In genomic region chr22:47933226-47933625, GRCh38 we compare ENCODE assay signal across 38 cellular contexts.
"Had no signal": no experiment of that assay in that cellular context is flagged by ENCODE, and none has a peak within 500 bp of the region (broad histone marks: within the 10 kb centered on the region; RNA-seq: fewer than 3 reads in every experiment).

No MANE protein-coding gene starts in this region.

- H3K27me3 ChIP-seq: adrenal gland, ascending aorta, body of pancreas, brain microvascular endothelial cell, cardiac muscle cell had no signal

- H3K4me1 Mint-ChIP-seq: activated naive CD4-positive, alpha-beta T cell treated with anti-CD3 and anti-CD28 coated beads, Interleukin-2, amount 10 ng/mL, durations not matched to agents 7 days and 5 days; activated naive CD4-positive, alpha-beta T cell treated with anti-CD3 and anti-CD28 coated beads, Interleukin-2, amount 50 U/mL, for 24 hours; activated naive CD8-positive, alpha-beta T cell treated with anti-CD3 and anti-CD28 coated beads for 36 hours; activated naive CD8-positive, alpha-beta T cell treated with anti-CD3 and anti-CD28 coated beads, Interleukin-2, amount 10 ng/mL, durations not matched to agents 7 days and 5 days; activated T-helper 17 cell treated with anti-CD3 and anti-CD28 coated beads, Interleukin-2, amount 50 U/mL, for 72 hours; central memory CD8-positive, alpha-beta T cell had no signal

- H3K36me3 ChIP-seq: adrenal gland, ascending aorta, brain microvascular endothelial cell, breast epithelium, cardiac muscle cell had no signal

- ATAC-seq: activated naive CD4-positive, alpha-beta T cell treated with anti-CD3 and anti-CD28 coated beads, Interleukin-2, amount 50 U/mL, for 72 hours; activated naive CD8-positive, alpha-beta T cell treated with anti-CD3 and anti-CD28 coated beads, Interleukin-2, amount 50 U/mL, for 24 hours; activated T-cell treated with anti-CD3 and anti-CD28 coated beads, Interleukin-2, amount 50 U/mL, for 4 hours; activated T-cell treated with anti-CD3 and anti-CD28 coated beads, Interleukin-2, amount 50 U/mL, for 72 hours; activated T-helper 17 cell treated with anti-CD3 and anti-CD28 coated beads, Interleukin-2, amount 50 U/mL, for 72 hours; body of pancreas had no signal

- H3K4me3 Mint-ChIP-seq: activated naive CD4-positive, alpha-beta T cell treated with anti-CD3 and anti-CD28 coated beads for 36 hours; activated naive CD4-positive, alpha-beta T cell treated with anti-CD3 and anti-CD28 coated beads, Interleukin-2, amount 10 ng/mL, durations not matched to agents 7 days and 5 days; activated naive CD4-positive, alpha-beta T cell treated with anti-CD3 and anti-CD28 coated beads, Interleukin-2, amount 50 U/mL, for 24 hours; activated naive CD8-positive, alpha-beta T cell; activated naive CD8-positive, alpha-beta T cell treated with anti-CD3 and anti-CD28 coated beads for 36 hours; activated naive CD8-positive, alpha-beta T cell treated with anti-CD3 and anti-CD28 coated beads, Interleukin-2, amount 10 ng/mL, durations not matched to agents 7 days and 5 days; activated naive CD8-positive, alpha-beta T cell treated with anti-CD3 and anti-CD28 coated beads, Interleukin-2, amount 50 U/mL, for 24 hours; activated T-cell treated with anti-CD3 and anti-CD28 coated beads, Interleukin-2, amount 50 U/mL, for 24 hours; activated T-cell treated with anti-CD3 and anti-CD28 coated beads, Interleukin-2, amount 50 U/mL, for 4 hours; activated T-cell treated with anti-CD3 and anti-CD28 coated beads, Interleukin-2, amount 50 U/mL, for 72 hours; activated T-helper 1 cell treated with anti-CD3 and anti-CD28 coated beads, Interleukin-12 subunit alpha, Interleukin-12 subunit beta, Interleukin-2, Interleukin-4 antibody, amounts not matched to agents 30 ng/mL and 10 ng/mL and 1 ng/mL, durations not matched to agents 14 hours and 24 hours and 36 hours; activated T-helper 17 cell treated with anti-CD3 and anti-CD28 coated beads, Interleukin-2, amount 50 U/mL, for 72 hours; brain; central memory CD8-positive, alpha-beta T cell had no signal

- H3K4me3 ChIP-seq: adrenal gland, ascending aorta, body of pancreas, breast epithelium, cardiac muscle cell had no signal

- H3K9me3 ChIP-seq: adrenal gland had no signal

- H3K27ac ChIP-seq: adrenal gland, ascending aorta, body of pancreas, brain microvascular endothelial cell, breast epithelium, cardiac muscle cell had no signal

- H3K36me3 Mint-ChIP-seq: activated naive CD4-positive, alpha-beta T cell treated with anti-CD3 and anti-CD28 coated beads, Interleukin-2, amount 10 ng/mL, durations not matched to agents 7 days and 5 days; activated naive CD4-positive, alpha-beta T cell treated with anti-CD3 and anti-CD28 coated beads, Interleukin-2, amount 50 U/mL, for 24 hours; activated naive CD8-positive, alpha-beta T cell; activated naive CD8-positive, alpha-beta T cell treated with anti-CD3 and anti-CD28 coated beads, Interleukin-2, amount 10 ng/mL, durations not matched to agents 7 days and 5 days; brain had no signal

- H3K27me3 Mint-ChIP-seq: activated naive CD4-positive, alpha-beta T cell treated with anti-CD3 and anti-CD28 coated beads, Interleukin-2, amount 10 ng/mL, durations not matched to agents 7 days and 5 days; activated naive CD8-positive, alpha-beta T cell treated with anti-CD3 and anti-CD28 coated beads, Interleukin-2, amount 50 U/mL, for 24 hours had no signal

- H3K27ac Mint-ChIP-seq: activated naive CD4-positive, alpha-beta T cell treated with anti-CD3 and anti-CD28 coated beads for 36 hours; activated naive CD4-positive, alpha-beta T cell treated with anti-CD3 and anti-CD28 coated beads, Interleukin-2, amount 10 ng/mL, durations not matched to agents 7 days and 5 days; activated naive CD4-positive, alpha-beta T cell treated with anti-CD3 and anti-CD28 coated beads, Interleukin-2, amount 50 U/mL, for 24 hours; activated naive CD4-positive, alpha-beta T cell treated with anti-CD3 and anti-CD28 coated beads, Interleukin-2, amount 50 U/mL, for 72 hours; activated naive CD8-positive, alpha-beta T cell; activated naive CD8-positive, alpha-beta T cell treated with anti-CD3 and anti-CD28 coated beads for 36 hours; activated naive CD8-positive, alpha-beta T cell treated with anti-CD3 and anti-CD28 coated beads, Interleukin-2, amount 10 ng/mL, durations not matched to agents 7 days and 5 days; activated naive CD8-positive, alpha-beta T cell treated with anti-CD3 and anti-CD28 coated beads, Interleukin-2, amount 50 U/mL, for 24 hours; activated T-cell treated with anti-CD3 and anti-CD28 coated beads, Interleukin-2, amount 50 U/mL, for 24 hours; activated T-cell treated with anti-CD3 and anti-CD28 coated beads, Interleukin-2, amount 50 U/mL, for 72 hours; activated T-helper 1 cell treated with anti-CD3 and anti-CD28 coated beads, Interleukin-12 subunit alpha, Interleukin-12 subunit beta, Interleukin-2, Interleukin-4 antibody, amounts not matched to agents 30 ng/mL and 10 ng/mL and 1 ng/mL, durations not matched to agents 14 hours and 24 hours and 36 hours; activated T-helper 17 cell treated with anti-CD3 and anti-CD28 coated beads, Interleukin-2, amount 50 U/mL, for 72 hours; activated T-helper 2 cell treated with anti-CD3 and anti-CD28 coated beads, Interferon-gamma antibody, Interleukin-2, Interleukin-4, amounts not matched to agents 10 μg/mL and 5 μg/mL and 100 μg/mL, durations not matched to agents 14 hours and 24 hours and 36 hours; brain had no signal

- DNase-seq: activated effector memory CD4-positive, alpha-beta T cell treated with anti-CD3 and anti-CD28 coated beads, Interleukin-2, amount 50 U/mL, for 16 hours; activated effector memory CD4-positive, alpha-beta T cell treated with Interleukin-2 at 50 U/mL for 16 hours; activated gamma-delta T cell; activated gamma-delta T cell treated with Interleukin-2 at 50 U/mL for 16 hours; activated naive CD4-positive, alpha-beta T cell; activated naive CD4-positive, alpha-beta T cell treated with anti-CD3 and anti-CD28 coated beads for 36 hours; activated naive CD4-positive, alpha-beta T cell treated with anti-CD3 and anti-CD28 coated beads, Interleukin-2, amount 10 ng/mL, durations not matched to agents 7 days and 5 days; activated naive CD4-positive, alpha-beta T cell treated with anti-CD3 and anti-CD28 coated beads, Interleukin-2, amount 50 U/mL, for 16 hours; activated naive CD4-positive, alpha-beta T cell treated with Interleukin-2 at 50 U/mL for 16 hours; activated naive CD8-positive, alpha-beta T cell treated with anti-CD3 and anti-CD28 coated beads for 36 hours; activated naive CD8-positive, alpha-beta T cell treated with anti-CD3 and anti-CD28 coated beads, Interleukin-2, amount 10 ng/mL, durations not matched to agents 7 days and 5 days; activated naive CD8-positive, alpha-beta T cell treated with anti-CD3 and anti-CD28 coated beads, Interleukin-2, amount 50 U/mL, for 24 hours; activated T-cell treated with anti-CD3 and anti-CD28 coated beads for 4 hours; activated T-cell treated with anti-CD3 and anti-CD28 coated beads, Interleukin-2, amount 50 U/mL, for 1 hour; activated T-cell treated with anti-CD3 and anti-CD28 coated beads, Interleukin-2, amount 50 U/mL, for 24 hours; activated T-cell treated with anti-CD3 and anti-CD28 coated beads, Interleukin-2, amount 50 U/mL, for 4 hours; activated T-cell treated with anti-CD3 and anti-CD28 coated beads, Interleukin-2, amount 50 U/mL, for 48 hours; activated T-cell treated with anti-CD3 and anti-CD28 coated beads, Interleukin-2, amount 50 U/mL, for 72 hours; adrenal gland; amniotic stem cell; amygdala; anterior cingulate cortex; aorta; body of pancreas; brain microvascular endothelial cell; caudate nucleus; central memory CD4-positive, alpha-beta T cell had no signal

- H3K4me1 ChIP-seq: adrenal gland, ascending aorta, body of pancreas, breast epithelium had no signal
